30 cellular contexts compared by ENCODE assay signal in genomic region chr18:35942133-35942532, GRCh38.
"Had no signal": no experiment of that assay in that cellular context is flagged by ENCODE, and none has a peak within 500 bp of the region (broad histone marks: within the 10 kb centered on the region; RNA-seq: fewer than 3 reads in every experiment).

No MANE protein-coding gene starts in this region.

- H3K27me3 ChIP-seq: colonic mucosa, esophagus muscularis mucosa, foreskin keratinocyte, gastroesophageal sphincter, heart right ventricle, right lobe of liver, testis, tibial artery, upper lobe of left lung, uterus had no signal

- H3K36me3 Mint-ChIP-seq: immature natural killer cell; mesothelial cell of epicardium; naive B cell; natural killer cell treated with Interleukin-12 subunit alpha and Interleukin-12 subunit beta and Interleukin-15 and Interleukin-18, amount 100 ng/mL, for 72 hours had no signal

- DNase-seq: colonic mucosa; effector CD8-positive, alpha-beta T cell; foreskin keratinocyte; heart right ventricle; hippocampal formation; immature natural killer cell; left ventricle myocardium superior; mesenchymal stem cell; mucosa of descending colon; naive B cell; right lobe of liver; stimulated activated CD4-positive, alpha-beta T cell treated with anti-CD3 and anti-CD28 coated beads, Interleukin-12 subunit alpha, Interleukin-12 subunit beta, amount 100 ng/mL, for 4 hours; stimulated activated CD4-positive, alpha-beta T cell treated with anti-CD3 and anti-CD28 coated beads, Interleukin-1b, Interleukin-23, amount 100 ng/mL, for 48 hours; stimulated activated CD4-positive, alpha-beta T cell treated with anti-CD3 and anti-CD28 coated beads, Interleukin-4, amount 100 ng/mL, for 1 hour; stimulated activated CD8-positive, alpha-beta memory T cell treated with anti-CD3 and anti-CD28 coated beads, Interleukin-4, amount 100 ng/mL, for 48 hours; stimulated activated naive CD8-positive, alpha-beta T cell treated with anti-CD3 and anti-CD28 coated beads, Interleukin-15, Interleukin-2, amounts not matched to agents 100 U/mL and 50 U/mL, for 24 hours; substantia nigra; testis; tibial artery; upper lobe of left lung; uterus had no signal

- H3K36me3 ChIP-seq: colonic mucosa, esophagus muscularis mucosa, gastroesophageal sphincter, heart right ventricle, right lobe of liver, tibial artery, upper lobe of left lung, uterus had no signal

- H3K4me1 Mint-ChIP-seq: immature natural killer cell, mesothelial cell of epicardium, naive B cell had no signal

- H3K27me3 Mint-ChIP-seq: progenitor cell of endocrine pancreas had no signal

- H3K9me3 Mint-ChIP-seq: dendritic cell treated with granulocyte-macrophage colony-stimulating factor and Interleukin-4, amounts not matched to agents 40 ng/mL and 50 ng/mL, for 4 days; immature natural killer cell; natural killer cell treated with Interleukin-12 subunit alpha and Interleukin-12 subunit beta and Interleukin-15 and Interleukin-18, amount 100 ng/mL, for 72 hours; neural crest cell had no signal

- H3K9me3 ChIP-seq: colonic mucosa, esophagus muscularis mucosa, gastroesophageal sphincter, heart right ventricle, mucosa of descending colon, right lobe of liver, testis, tibial artery, upper lobe of left lung, uterus had no signal

- H3K27ac ChIP-seq: colonic mucosa, esophagus muscularis mucosa, foreskin keratinocyte, gastroesophageal sphincter, heart right ventricle, parathyroid adenoma, right lobe of liver, tibial artery, upper lobe of left lung, uterus had no signal

- H3K4me2 ChIP-seq: smooth muscle cell had no signal

- ATAC-seq: foreskin keratinocyte; gastroesophageal sphincter; heart right ventricle; left ventricle myocardium superior; mucosa of descending colon; right lobe of liver; stimulated activated naive CD8-positive, alpha-beta T cell treated with anti-CD3 and anti-CD28 coated beads, Interleukin-15, Interleukin-2, amounts not matched to agents 100 U/mL and 50 U/mL, for 24 hours had no signal

- H2AFZ ChIP-seq: parathyroid adenoma had no signal

- H3K27ac Mint-ChIP-seq: dendritic cell treated with granulocyte-macrophage colony-stimulating factor and Interleukin-4, amounts not matched to agents 40 ng/mL and 50 ng/mL, for 4 days; immature natural killer cell; mesothelial cell of epicardium; natural killer cell treated with Interleukin-12 subunit alpha and Interleukin-12 subunit beta and Interleukin-15 and Interleukin-18, amount 100 ng/mL, for 72 hours; progenitor cell of endocrine pancreas had no signal

- H3K79me2 ChIP-seq: parathyroid adenoma had no signal

- H3K4me3 Mint-ChIP-seq: dendritic cell treated with granulocyte-macrophage colony-stimulating factor and Interleukin-4, amounts not matched to agents 40 ng/mL and 50 ng/mL, for 4 days; immature natural killer cell; mesothelial cell of epicardium; naive B cell; natural killer cell treated with Interleukin-12 subunit alpha and Interleukin-12 subunit beta and Interleukin-15 and Interleukin-18, amount 100 ng/mL, for 72 hours; neural crest cell had no signal

- H3K4me1 ChIP-seq: colonic mucosa, heart right ventricle, parathyroid adenoma, right lobe of liver, tibial artery, uterus had no signal

- H3K4me3 ChIP-seq: colonic mucosa, esophagus muscularis mucosa, gastroesophageal sphincter, heart right ventricle, mucosa of descending colon, right lobe of liver, smooth muscle cell, testis, tibial artery, upper lobe of left lung, uterus had no signal
